ENCODE assay signal across 24 cellular contexts in the genomic region with DNA sequence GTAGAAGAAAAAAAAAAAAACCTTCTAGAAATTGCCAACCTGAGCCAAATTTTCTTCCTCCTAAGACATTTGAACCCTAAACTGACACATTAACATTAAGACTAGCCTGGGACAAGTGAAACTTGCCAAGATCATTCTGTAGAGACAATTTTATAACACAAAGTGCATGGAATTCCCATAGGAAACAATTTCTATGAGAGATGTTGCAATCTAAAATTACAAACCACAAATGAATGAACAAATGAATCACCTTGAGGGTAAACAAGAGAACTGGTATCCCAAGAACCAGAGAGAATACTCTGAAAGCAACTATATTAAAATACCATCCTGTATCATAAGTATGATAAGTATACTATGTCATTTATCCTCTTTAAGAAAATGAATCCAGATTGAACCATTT.
A peak's percentile ranks its signal among the peaks of the same experiment; 100 is the strongest.
DNase-seq lines count a peak whose midpoint lies in the region; ATAC-seq, FAIRE-seq and TF ChIP-seq lines count a peak whose summit lies in the region.
"Had no signal": no experiment of that assay in that cellular context is flagged by ENCODE, and none has a peak within 500 bp of the region (broad histone marks: within the 10 kb centered on the region; RNA-seq: fewer than 3 reads in every experiment).

No MANE protein-coding gene starts in this region.

- intact Hi-C loops in MCF 10A (cut with micrococcal nuclease) (loop anchor here (5.0 kb wide), 1 partner anchor 105 kb away; no protein-coding TSS in a partner anchor), breast epithelium (cut with DNase I; ENCODE audit: low total_unique reads) (no loop called here)

- no peaks in the 10 kb centered on the region for H3K36me3 Mint-ChIP-seq in MCF 10A (ENCODE audit: insufficient read depth, unreplicated experiment)
- peaks cover 2% of the 10 kb centered on the region for H3K36me3 Mint-ChIP-seq in activated naive CD8-positive, alpha-beta T cell treated with anti-CD3 and anti-CD28 coated beads, Interleukin-2, amount 50 U/mL, for 24 hours (ENCODE audit: low read depth)

- no peak overlapping the region for H3K4me3 Mint-ChIP-seq in MCF 10A (ENCODE audit: unreplicated experiment)
- no peak overlapping the region for H3K4me3 Mint-ChIP-seq in activated naive CD8-positive, alpha-beta T cell treated with anti-CD3 and anti-CD28 coated beads, Interleukin-2, amount 50 U/mL, for 24 hours
- H3K4me3 Mint-ChIP-seq: HFFc6, IgD-negative memory B cell had no signal

- FAIRE-seq in bronchial epithelial cell (lab: Jason Lieb, UNC), result no peak
- FAIRE-seq: GM12891, H1, HTR-8/SVneo had no signal

- no peaks in the 10 kb centered on the region for H3K36me3 ChIP-seq in breast epithelium
- no peaks in the 10 kb centered on the region for H3K36me3 ChIP-seq in bronchial epithelial cell (ENCODE audit: control insufficient read depth, insufficient read depth, low read length)
- H3K36me3 ChIP-seq: BLaER1 treated with 17β-estradiol and CSF1 and Interleukin-3, amounts not matched to agents 10 nM and 100 nM; SJCRH30 had no signal

- no peak overlapping the region for H3K27ac ChIP-seq in breast epithelium
- H3K27ac ChIP-seq: 22Rv1; BLaER1 treated with 17β-estradiol and CSF1 and Interleukin-3, amounts not matched to agents 10 nM and 100 nM; SJCRH30 had no signal

- no peak for TF ChIP-seq POLR2A in breast epithelium (IDR thresholded peaks at IDR 0.05)

- peaks cover 7% of the 10 kb centered on the region for H3K9me3 Mint-ChIP-seq in MCF 10A (ENCODE audit: unreplicated experiment)
- peaks cover 9% of the 10 kb centered on the region for H3K9me3 Mint-ChIP-seq in activated naive CD8-positive, alpha-beta T cell treated with anti-CD3 and anti-CD28 coated beads, Interleukin-2, amount 50 U/mL, for 24 hours

- BruUV-seq in MCF 10A (replicated peaks; lab: Mats Ljungman, UMichigan), result no TSS peak

- DNase-seq in MCF 10A (ENCODE audit: unreplicated experiment) (peak; percentile 84), breast epithelium (ENCODE audit: low spot score in 2 of 2) (no peak), bronchial epithelial cell (ENCODE audit: low read depth) (peak; percentile 81), kidney tubule cell (ENCODE audit: low spot score) (peak; percentile 11), NCI-H446 treated with DMSO at 0.1 percent for 48 hours (lab: John Stamatoyannopoulos, UW) (no peak), AG08396 (ENCODE audit: low spot score) (no peak)
- DNase-seq in activated naive CD8-positive, alpha-beta T cell treated with anti-CD3 and anti-CD28 coated beads, Interleukin-2, amount 50 U/mL, for 24 hours, result no peak
- DNase-seq: DMS79 treated with DMSO at 0.1 percent for 48 hours, GDM1, HFFc6, Kasumi-1, NCI-H1417, NCI-H187 treated with DMSO at 0.1 percent for 48 hours, NCI-H345, NCI-H526 treated with DMSO at 0.1 percent for 48 hours, RPMI8226, SJCRH30 had no signal

- peaks cover 11% of the 10 kb centered on the region for H3K4me1 Mint-ChIP-seq in MCF 10A (ENCODE audit: insufficient read depth, unreplicated experiment)
- no peaks in the 10 kb centered on the region for H3K4me1 Mint-ChIP-seq in activated naive CD8-positive, alpha-beta T cell treated with anti-CD3 and anti-CD28 coated beads, Interleukin-2, amount 50 U/mL, for 24 hours
- H3K4me1 Mint-ChIP-seq: IgD-negative memory B cell had no signal

- H3K9me3 ChIP-seq in breast epithelium, result peaks cover 0 to 7% of the 10 kb centered on the region in 2 donors
- H3K9me3 ChIP-seq: SJCRH30 had no signal

- H3K27me3 Mint-ChIP-seq in MCF 10A (ENCODE audit: insufficient read depth, unreplicated experiment), result peaks cover 27% of the 10 kb centered on the region
- peaks cover 17% of the 10 kb centered on the region for H3K27me3 Mint-ChIP-seq in activated naive CD8-positive, alpha-beta T cell treated with anti-CD3 and anti-CD28 coated beads, Interleukin-2, amount 50 U/mL, for 24 hours

- no peaks in the 10 kb centered on the region for H3K4me1 ChIP-seq in breast epithelium

- H3K4me3 ChIP-seq in breast epithelium, result no peak overlapping the region
- no peak overlapping the region for H3K4me3 ChIP-seq in bronchial epithelial cell (ENCODE audit: low read depth, low read length)
- H3K4me3 ChIP-seq: BLaER1 treated with 17β-estradiol and CSF1 and Interleukin-3, amounts not matched to agents 10 nM and 100 nM; SJCRH30 had no signal

- H3K27me3 ChIP-seq in breast epithelium (peaks cover 0 to 7% of the 10 kb centered on the region in 2 donors), bronchial epithelial cell (ENCODE audit: control insufficient read depth, insufficient read depth, low read length) (no peaks in the 10 kb centered on the region)
- H3K27me3 ChIP-seq: BLaER1 treated with 17β-estradiol and CSF1 and Interleukin-3, amounts not matched to agents 10 nM and 100 nM; SJCRH30 had no signal

- CTCF ChIA-PET in MCF 10A (lab: Yijun Ruan, JAX), result interaction anchor here (0.6 to 0.7 kb wide), 2 partner anchors 138 to 211 kb away, joined by 3 to 4 read pairs; no protein-coding TSS in a partner anchor

- ATAC-seq in esophagus mucosa, result no peak
- ATAC-seq in activated naive CD8-positive, alpha-beta T cell treated with anti-CD3 and anti-CD28 coated beads, Interleukin-2, amount 50 U/mL, for 24 hours, result no peak

- H3K27ac Mint-ChIP-seq in MCF 10A (ENCODE audit: low read depth, unreplicated experiment), result peak overlapping the region; percentile 82
- no peak overlapping the region for H3K27ac Mint-ChIP-seq in activated naive CD8-positive, alpha-beta T cell treated with anti-CD3 and anti-CD28 coated beads, Interleukin-2, amount 50 U/mL, for 24 hours
- H3K27ac Mint-ChIP-seq: HFFc6, IgD-negative memory B cell had no signal

- POLR2A ChIA-PET in MCF 10A (lab: Yijun Ruan, JAX), result no interaction called here

- TF ChIP-seq CTCF in MCF 10A (IDR thresholded peaks at IDR 0.05; ENCODE audit: unreplicated experiment), result no peak
- TF ChIP-seq CTCF in breast epithelium (IDR thresholded peaks at IDR 0.05), result no peak
- no peak for TF ChIP-seq CTCF in bronchial epithelial cell (IDR thresholded peaks at IDR 0.05; ENCODE audit: insufficient read depth, low read length, severe bottlenecking)

Comparison
In these comparisons a context has a peak if more than half of its experiments do, and no peak if none do; other contexts are left out.
1. DNase-seq: peak in MCF 10A (single experiment), bronchial epithelial cell (single experiment) and kidney tubule cell (single experiment); none in breast epithelium (0 of 2), NCI-H446 treated with DMSO at 0.1 percent for 48 hours (single experiment), activated naive CD8-positive, alpha-beta T cell treated with anti-CD3 and anti-CD28 coated beads, Interleukin-2, amount 50 U/mL, for 24 hours (single experiment) and AG08396 (single experiment).